Comparison of ENCODE assay signal across 21 cellular contexts in the genomic region with DNA sequence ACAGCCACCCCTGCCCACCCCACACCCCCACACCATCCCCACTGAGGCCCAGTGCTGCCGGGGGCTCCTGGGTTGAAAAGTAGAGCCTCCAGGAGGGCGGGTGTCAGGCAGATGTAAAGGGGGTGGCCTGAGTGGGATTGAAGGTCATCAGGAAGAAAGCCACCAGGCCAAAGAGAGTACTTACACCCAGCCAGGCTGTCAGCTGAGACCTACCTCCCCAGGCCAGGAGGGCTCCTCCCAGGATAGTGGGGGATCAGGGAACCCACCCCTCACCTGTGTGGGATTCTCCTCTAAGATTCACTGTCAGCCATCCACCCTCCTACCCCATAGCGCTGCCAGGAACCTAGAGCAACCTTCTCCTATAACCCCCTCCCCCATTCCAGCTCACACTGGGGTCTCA. TPM values are rescaled to one million over a fixed set of nuclear protein-coding genes. Genes with fewer than 3 reads are reported as not detected.
DNase-seq lines count a peak whose midpoint lies in the region; ATAC-seq, FAIRE-seq and TF ChIP-seq lines count a peak whose summit lies in the region.
"Had no signal": no experiment of that assay in that cellular context is flagged by ENCODE, and none has a peak within 500 bp of the region (broad histone marks: within the 10 kb centered on the region; RNA-seq: fewer than 3 reads in every experiment).

No MANE protein-coding gene starts in this region.

- SMC1A ChIA-PET in GM12878 (lab: Charles Lee; ENCODE audit: uncharacterized antibody, unreplicated experiment): interaction anchor here (0.7 to 37.3 kb wide), 3 partner anchors 9 to 288 kb away, joined by 3 to 926 read pairs (median 926); partner anchors contain the start of gene FCHSD2

- no peak for FAIRE-seq in GM12878 (lab: Jason Lieb, UNC)
- FAIRE-seq: A549, small intestine had no signal

- no peaks in the 10 kb centered on the region for H4K20me1 ChIP-seq in GM12878 (ENCODE audit: control insufficient read depth, insufficient read depth)

- no TSS peak for BruUV-seq in GM12878 (replicated peaks; lab: Mats Ljungman, UMichigan)

- peaks cover 32% of the 10 kb centered on the region for H3K4me1 Mint-ChIP-seq in activated naive CD4-positive, alpha-beta T cell treated with anti-CD3 and anti-CD28 coated beads for 36 hours (ENCODE audit: low read depth)

- TF ChIP-seq CTCF in heart left ventricle (IDR thresholded peaks at IDR 0.05) (no peak), GM12878 (IDR thresholded peaks at IDR 0.05 in 2 of 3, conservative IDR thresholded peaks at IDR 0.05 in 1 of 3; ENCODE audit: control insufficient read depth in 2 of 3, extremely low read depth in 1 of 3, insufficient read depth in 1 of 3, low read depth in 3 of 3, low read length in 3 of 3) (no peak), lower lobe of right lung (IDR thresholded peaks at IDR 0.05) (no peak), suprapubic skin (IDR thresholded peaks at IDR 0.05) (no peak)

- no peak for TF ChIP-seq EP300 in GM12878 (IDR thresholded peaks at IDR 0.05; ENCODE audit: borderline replicate concordance in 1 of 2, control insufficient read depth in 1 of 2, low read depth in 2 of 2, low read length in 2 of 2)
- no peak for TF ChIP-seq EP300 in suprapubic skin (IDR thresholded peaks at IDR 0.05)

- H3K4me3 Mint-ChIP-seq in activated naive CD4-positive, alpha-beta T cell treated with anti-CD3 and anti-CD28 coated beads for 36 hours: no peak overlapping the region
- H3K4me3 Mint-ChIP-seq: CD14-positive monocyte; naive thymus-derived CD4-positive, alpha-beta T cell had no signal

- POLR2A ChIA-PET in GM12878 (lab: Charles Lee): interaction anchor here (0.6 to 14.7 kb wide), 7 partner anchors 8 to 343 kb away, joined by 3 to 384 read pairs (median 4); partner anchors contain the start of gene FCHSD2

- DNase-seq in heart left ventricle: no peak
- no peak for DNase-seq in Right ventricle myocardium inferior (ENCODE audit: missing footprints)
- DNase-seq in GM12878 (ENCODE audit: low read depth, low spot score): no peak
- no peak for DNase-seq in lower lobe of right lung
- DNase-seq in suprapubic skin (ENCODE audit: low spot score in 2 of 2): peak; percentile 26 to 33
- no peak for DNase-seq in activated naive CD4-positive, alpha-beta T cell treated with anti-CD3 and anti-CD28 coated beads for 36 hours
- no peak for DNase-seq in NCI-H2081 (lab: John Stamatoyannopoulos, UW)
- no peak for DNase-seq in NAMALWA (ENCODE audit: low spot score)
- DNase-seq: activated T-cell treated with anti-CD3 and anti-CD28 coated beads for 4 hours; cortex of kidney; foreskin melanocyte; naive thymus-derived CD4-positive, alpha-beta T cell; NCI-H1694 treated with DMSO at 0.1 percent for 48 hours; NCI-H2227 treated with DMSO at 0.1 percent for 48 hours; RPMI8226; small intestine; stimulated activated CD8-positive, alpha-beta memory T cell treated with anti-CD3 and anti-CD28 coated beads, Interleukin-4, amount 100 ng/mL, for 48 hours; thyroid gland had no signal

- H3K9ac ChIP-seq in GM12878 (ENCODE audit: control insufficient read depth, insufficient read depth, low read length): peak overlapping the region; percentile 80

- in situ Hi-C loops in GM12878 (cut with MboI): no loop called here

- peaks cover 40% of the 10 kb centered on the region for H3K79me2 ChIP-seq in GM12878 (ENCODE audit: control insufficient read depth, insufficient read depth, low read length)

- H3K4me3 ChIP-seq in heart left ventricle: no peak overlapping the region
- H3K4me3 ChIP-seq in GM12878: peak overlapping the region; percentile 69; the same call in 1 of the 2 replicates
- H3K4me3 ChIP-seq in lower lobe of right lung: no peak overlapping the region
- no peak overlapping the region for H3K4me3 ChIP-seq in suprapubic skin
- H3K4me3 ChIP-seq: A549, thyroid gland had no signal

- H3K27ac Mint-ChIP-seq in activated naive CD4-positive, alpha-beta T cell treated with anti-CD3 and anti-CD28 coated beads for 36 hours: no peak overlapping the region
- H3K27ac Mint-ChIP-seq: activated naive CD4-positive, alpha-beta T cell treated with anti-CD3 and anti-CD28 coated beads, Interleukin-2, amount 50 U/mL, for 72 hours had no signal

- no peak overlapping the region for H2AFZ ChIP-seq in GM12878 (ENCODE audit: control insufficient read depth, low read depth, low read length)

- no peaks in the 10 kb centered on the region for H3K36me3 Mint-ChIP-seq in activated naive CD4-positive, alpha-beta T cell treated with anti-CD3 and anti-CD28 coated beads for 36 hours (ENCODE audit: low read depth)
- H3K36me3 Mint-ChIP-seq: activated naive CD4-positive, alpha-beta T cell treated with anti-CD3 and anti-CD28 coated beads, Interleukin-2, amount 50 U/mL, for 72 hours had no signal

- H3K9me3 ChIP-seq in heart left ventricle (no peaks in the 10 kb centered on the region), GM12878 (replicated peaks; ENCODE audit: control insufficient read depth, insufficient read depth, low read length) (no peaks in the 10 kb centered on the region; the same call in 2 of the 3 replicates), lower lobe of right lung (no peaks in the 10 kb centered on the region), suprapubic skin (no peaks in the 10 kb centered on the region)
- H3K9me3 ChIP-seq: A549, thyroid gland had no signal

- H3K4me1 ChIP-seq in heart left ventricle: peaks cover 0 to 72% (median 36%) of the 10 kb centered on the region in 12 donors
- peaks cover 59% of the 10 kb centered on the region for H3K4me1 ChIP-seq in GM12878 (ENCODE audit: control insufficient read depth, insufficient read depth, low read length)
- peaks cover 32% of the 10 kb centered on the region for H3K4me1 ChIP-seq in lower lobe of right lung
- H3K4me1 ChIP-seq in suprapubic skin: peaks cover 3% of the 10 kb centered on the region
- H3K4me1 ChIP-seq: A549 had no signal

- intact Hi-C loops in heart left ventricle (cut with DNase I): loop anchor here in 1 of 10 donors (2.0 kb wide), 1 partner anchor 14 kb away; no protein-coding TSS in a partner anchor
- intact Hi-C loops in Right ventricle myocardium inferior (cut with DNase I): no loop called here
- intact Hi-C loops in GM12878 (cut with micrococcal nuclease; ENCODE audit: unreplicated experiment): loop anchor here (10.0 kb wide), 1 partner anchor 414 kb away; no protein-coding TSS in a partner anchor
- intact Hi-C loops in lower lobe of right lung (cut with DNase I): no loop called here
- intact Hi-C loops in activated naive CD4-positive, alpha-beta T cell treated with anti-CD3 and anti-CD28 coated beads for 36 hours (cut with micrococcal nuclease): no loop called here

- RAD21 ChIA-PET in GM12878 (lab: Charles Lee; ENCODE audit: unreplicated experiment): interaction anchor here (1.2 to 19.6 kb wide), 5 partner anchors 11 to 77 kb away, joined by 3 to 441 read pairs (median 5); partner anchors contain the start of gene FCHSD2

- H3K9me3 Mint-ChIP-seq in activated naive CD4-positive, alpha-beta T cell treated with anti-CD3 and anti-CD28 coated beads for 36 hours: no peaks in the 10 kb centered on the region
- H3K9me3 Mint-ChIP-seq: activated naive CD4-positive, alpha-beta T cell treated with anti-CD3 and anti-CD28 coated beads, Interleukin-2, amount 50 U/mL, for 72 hours had no signal

- no peaks in the 10 kb centered on the region for H3K27me3 ChIP-seq in heart left ventricle
- no peaks in the 10 kb centered on the region for H3K27me3 ChIP-seq in GM12878 (replicated peaks in 1 of 2; ENCODE audit: control insufficient read depth in 2 of 2, insufficient read depth in 2 of 2, low read length in 1 of 2)
- no peaks in the 10 kb centered on the region for H3K27me3 ChIP-seq in lower lobe of right lung (ENCODE audit: low read depth)
- H3K27me3 ChIP-seq in suprapubic skin: no peaks in the 10 kb centered on the region
- H3K27me3 ChIP-seq: thyroid gland had no signal

- WGBS in heart left ventricle, 4 donors: 97 to 100% (median 99%) methylated on average over 3 of the region's 3 CpGs
- 89% methylated on average over 3 of the region's 3 CpGs for WGBS in GM12878 (ENCODE audit: insufficient coverage, insufficient replicate concordance, low lambda C conversion rate, missing lambda C conversion rate)
- WGBS in suprapubic skin: 93% methylated on average over 3 of the region's 3 CpGs

- TF ChIP-seq POLR2A in heart left ventricle (IDR thresholded peaks at IDR 0.05): no peak
- no peak for TF ChIP-seq POLR2A in GM12878 (IDR thresholded peaks at IDR 0.05; ENCODE audit: low read depth, low read length)
- no peak for TF ChIP-seq POLR2A in suprapubic skin (IDR thresholded peaks at IDR 0.05)

- no peaks in the 10 kb centered on the region for H3K36me3 ChIP-seq in heart left ventricle
- no peaks in the 10 kb centered on the region for H3K36me3 ChIP-seq in GM12878 (ENCODE audit: control insufficient read depth in 2 of 2, insufficient read depth in 2 of 2, low read length in 1 of 2)
- H3K36me3 ChIP-seq in lower lobe of right lung: no peaks in the 10 kb centered on the region
- H3K36me3 ChIP-seq in suprapubic skin: no peaks in the 10 kb centered on the region
- H3K36me3 ChIP-seq: thyroid gland had no signal

- H3K27ac ChIP-seq in heart left ventricle (peak overlapping the region; percentile 69 to 96 (median 82)), GM12878 (ENCODE audit: control insufficient read depth, insufficient read depth) (peak overlapping the region; percentile 98), lower lobe of right lung (peak overlapping the region; percentile 40), suprapubic skin (no peak overlapping the region)
- H3K27ac ChIP-seq: A549, thyroid gland had no signal

- ATAC-seq in heart left ventricle (no peak), Right ventricle myocardium inferior (no peak), GM12878 (no peak), lower lobe of right lung (no peak)
- ATAC-seq: A549; activated naive CD4-positive, alpha-beta T cell treated with anti-CD3 and anti-CD28 coated beads, Interleukin-2, amount 50 U/mL, for 72 hours; naive thymus-derived CD4-positive, alpha-beta T cell had no signal

- TF ChIP-seq RAD21 in GM12878 (IDR thresholded peaks at IDR 0.05; ENCODE audit: insufficient read depth, low read depth, low read length): no peak

- peak overlapping the region; percentile 95 for H3K4me2 ChIP-seq in GM12878 (ENCODE audit: control insufficient read depth, insufficient read depth)
- H3K4me2 ChIP-seq: A549 had no signal

- CTCF ChIA-PET in GM12878 (lab: Yijun Ruan, JAX): interaction anchor here (1.3 to 11.0 kb wide), 5 partner anchors 12 to 328 kb away, joined by 5 to 77 read pairs (median 56); partner anchors contain the start of gene FCHSD2
- CTCF ChIA-PET in activated naive CD4-positive, alpha-beta T cell treated with anti-CD3 and anti-CD28 coated beads for 36 hours (lab: Charles Lee): interaction anchor here (1.4 kb wide), 2 partner anchors 17 to 327 kb away, joined by 3 to 4 read pairs; partner anchors contain the start of gene FCHSD2

- H3K27me3 Mint-ChIP-seq in activated naive CD4-positive, alpha-beta T cell treated with anti-CD3 and anti-CD28 coated beads for 36 hours (ENCODE audit: low read depth): no peaks in the 10 kb centered on the region
- H3K27me3 Mint-ChIP-seq: naive thymus-derived CD4-positive, alpha-beta T cell had no signal

RNA-seq across cellular contexts. Expression of gene FCHSD2, which starts 17.2 kb away (rescaled TPM):
- total RNA-seq in heart left ventricle (10 to 100 TPM; 15.3 to 61.1 (median 40.3) TPM), Right ventricle myocardium inferior (36.6 TPM), GM12878 (2014; rRNA removed) (19.5 and 21.1 TPM in 2 replicates), GM12878 (2014; rRNA removed; fragmentation: Illumina TruSeq; extraction: Trizol) (39.2 and 42.5 TPM in 2 replicates), GM12878 (2021) (82.8 and 89.8 TPM in 2 replicates), lower lobe of right lung (59.0 TPM), suprapubic skin (10 to 100 TPM in 1 of 4 donors, 1 to 10 TPM in 3; 5.7 to 16.8 (median 7.9) TPM)
- polyA plus RNA-seq in heart left ventricle (10 to 100 TPM in 1 of 2 donors, 1 to 10 TPM in 1; 9.9 to 23.8 TPM), GM12878 (2011; rRNA removed) (52.7 and 68.3 TPM in 2 replicates), GM12878 (2014; fragmentation: Illumina TruSeq; extraction: Trizol) (62.4 and 70.9 TPM in 2 replicates), GM12878 (2014; fragmentation: Nextera tagmentation; extraction: Ambion mirVana) (10 to 100 TPM; 13.2 to 15.4 TPM), GM12878 (2014; rRNA removed) (43.0 and 44.6 TPM in 2 replicates), GM12878 (2016; fragmentation: Nextera tagmentation; extraction: Ambion mirVana) (10 to 100 TPM; 58.7 to 68.4 TPM)
- 80.2 and 85.2 TPM in 2 replicates for total RNA-seq in GM12878 (2013; cell fraction: nucleolus; rRNA removed)
- polyA plus RNA-seq in GM12878 (2011; ENCODE audit: low read depth): 26.8 TPM
- 34.0 and 36.1 TPM in 2 replicates for polyA plus RNA-seq in GM12878 (2011; cell fraction: cytosol; rRNA removed)
- polyA plus RNA-seq in GM12878 (2011; cell fraction: nucleus; rRNA removed): 55.8 and 56.5 TPM in 2 replicates
- 27.1 and 40.7 TPM in 2 replicates for polyA plus RNA-seq in GM12878 (2012)
- 46.8 and 48.8 TPM in 2 replicates for polyA minus RNA-seq in GM12878 (2011; rRNA and poly(A)+ RNA removed)
- polyA minus RNA-seq in GM12878 (2011; cell fraction: cytosol; rRNA and poly(A)+ RNA removed): 30.5 and 31.3 TPM in 2 replicates
- 36.1 and 52.3 TPM in 2 replicates for polyA minus RNA-seq in GM12878 (2011; cell fraction: nucleus; rRNA and poly(A)+ RNA removed)
- 10 to 100 TPM; 31.1 to 36.8 TPM for total RNA-seq in activated naive CD4-positive, alpha-beta T cell treated with anti-CD3 and anti-CD28 coated beads for 36 hours

RNA-seq across cellular contexts. Expression of gene P2RY2, which starts 58.8 kb away (rescaled TPM):
- total RNA-seq in heart left ventricle: 10 to 100 TPM; 10.2 to 28.3 (median 14.7) TPM
- 10 to 100 TPM in 1 of 2 donors, 1 to 10 TPM in 1; 8.5 to 20.0 TPM for polyA plus RNA-seq in heart left ventricle
- total RNA-seq in Right ventricle myocardium inferior: 20.0 TPM
- 1.6 and 1.8 TPM in 2 replicates for total RNA-seq in GM12878 (2013; cell fraction: nucleolus; rRNA removed)
- 0.05 and 0.17 TPM in 2 replicates for total RNA-seq in GM12878 (2014; rRNA removed)
- not detected in 2 replicates for total RNA-seq in GM12878 (2014; rRNA removed; fragmentation: Illumina TruSeq; extraction: Trizol)
- total RNA-seq in GM12878 (2021): 0.19 and 0.23 TPM in 2 replicates
- polyA plus RNA-seq in GM12878 (2011; ENCODE audit: low read depth): not detected
- polyA plus RNA-seq in GM12878 (2011; rRNA removed): not detected in 2 replicates
- not detected in 2 replicates for polyA plus RNA-seq in GM12878 (2011; cell fraction: cytosol; rRNA removed)
- not detected in 2 replicates for polyA plus RNA-seq in GM12878 (2011; cell fraction: nucleus; rRNA removed)
- 0.11 TPM in 1 of 2 replicates, not detected in the other for polyA plus RNA-seq in GM12878 (2012)
- polyA plus RNA-seq in GM12878 (2014; fragmentation: Illumina TruSeq; extraction: Trizol): 0.03 TPM in 1 of 2 replicates, not detected in the other
- not detected for polyA plus RNA-seq in GM12878 (2014; fragmentation: Nextera tagmentation; extraction: Ambion mirVana)
- 0.04 TPM in 1 of 2 replicates, not detected in the other for polyA plus RNA-seq in GM12878 (2014; rRNA removed)
- polyA plus RNA-seq in GM12878 (2016; fragmentation: Nextera tagmentation; extraction: Ambion mirVana): not detected
- polyA minus RNA-seq in GM12878 (2011; rRNA and poly(A)+ RNA removed): not detected in 2 replicates
- not detected in 2 replicates for polyA minus RNA-seq in GM12878 (2011; cell fraction: cytosol; rRNA and poly(A)+ RNA removed)
- not detected in 2 replicates for polyA minus RNA-seq in GM12878 (2011; cell fraction: nucleus; rRNA and poly(A)+ RNA removed)
- total RNA-seq in lower lobe of right lung: 6.5 TPM
- 10 to 100 TPM in 3 of 4 donors, 1 to 10 TPM in 1; 5.5 to 15.9 (median 12.8) TPM for total RNA-seq in suprapubic skin
- total RNA-seq in activated naive CD4-positive, alpha-beta T cell treated with anti-CD3 and anti-CD28 coated beads for 36 hours: not detected
- total RNA-seq: activated naive CD4-positive, alpha-beta T cell treated with anti-CD3 and anti-CD28 coated beads, Interleukin-2, amount 50 U/mL, for 72 hours had no signal
- polyA plus RNA-seq: naive thymus-derived CD4-positive, alpha-beta T cell had no signal

Comparison
In these comparisons a context has a peak if more than half of its experiments do, and no peak if none do; other contexts are left out.
1. DNase-seq: peak in suprapubic skin (2 of 2); none in heart left ventricle (0 of 5), Right ventricle myocardium inferior (single experiment), GM12878 (single experiment), lower lobe of right lung (single experiment), activated naive CD4-positive, alpha-beta T cell treated with anti-CD3 and anti-CD28 coated beads for 36 hours (single experiment), NCI-H2081 (0 of 2) and NAMALWA (single experiment).